Comparison of ENCODE assay signal across 9 cellular contexts in the genomic region with DNA sequence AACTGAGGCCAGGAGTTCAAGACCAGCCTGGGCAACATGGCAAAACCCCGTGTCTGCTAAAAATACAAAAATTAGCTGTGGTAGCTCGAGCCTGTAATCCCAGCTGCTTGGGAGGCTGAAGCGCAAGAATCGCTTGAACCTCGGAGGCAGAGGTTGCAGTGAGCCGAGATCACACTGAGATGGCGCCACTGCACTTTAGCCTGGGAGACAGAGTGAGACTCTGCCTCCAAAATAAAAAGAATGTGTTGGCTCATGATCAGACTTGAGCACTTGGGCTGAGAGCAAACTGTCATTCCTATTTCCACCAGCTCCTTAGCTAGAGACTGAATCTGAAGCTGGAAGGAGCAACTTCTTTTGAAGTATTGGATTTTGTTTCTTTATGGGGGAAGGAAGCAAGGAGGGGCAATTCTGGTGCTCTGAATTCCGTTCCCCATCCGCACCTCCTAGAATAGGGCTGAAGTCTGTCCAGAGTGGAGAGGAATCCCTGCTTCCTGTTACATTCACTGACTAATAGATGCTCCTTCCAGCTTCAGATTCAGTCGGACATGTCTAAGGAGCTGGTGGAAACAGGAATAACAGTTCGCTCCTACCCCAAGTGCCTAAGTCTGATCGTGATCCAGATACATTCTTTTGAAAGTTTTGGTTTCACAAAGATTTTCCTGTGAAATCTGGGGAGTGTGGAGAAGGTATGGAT. TPM values are rescaled to one million over a fixed set of nuclear protein-coding genes. Genes with fewer than 3 reads are reported as not detected.
DNase-seq lines count a peak whose midpoint lies in the region; ATAC-seq and TF ChIP-seq lines count a peak whose summit lies in the region.
"Had no signal": no experiment of that assay in that cellular context is flagged by ENCODE, and none has a peak within 500 bp of the region (broad histone marks: within the 10 kb centered on the region; RNA-seq: fewer than 3 reads in every experiment).

No MANE protein-coding gene starts in this region.

- no peaks in the 10 kb centered on the region for H3K9me3 Mint-ChIP-seq in brain
- H3K9me3 Mint-ChIP-seq: central memory CD8-positive, alpha-beta T cell had no signal

- H3K36me3 Mint-ChIP-seq in brain = peaks cover 18% of the 10 kb centered on the region

- no peaks in the 10 kb centered on the region for H3K9me3 ChIP-seq in lung (ENCODE audit: control insufficient read depth in 2 of 2, insufficient read depth in 1 of 2, low read length in 1 of 2)

- DNase-seq in activated T-cell treated with anti-CD3 and anti-CD28 coated beads, Interleukin-2, amount 50 U/mL, for 1 hour = peak; percentile 53
- DNase-seq in activated T-cell treated with anti-CD3 and anti-CD28 coated beads for 4 hours = no peak
- peak; percentile 42 for DNase-seq in NCI-H69 (lab: John Stamatoyannopoulos, UW)
- no peak for DNase-seq in lung (ENCODE audit: low spot score)
- no peak for DNase-seq in G401 (ENCODE audit: low spot score)
- no peak for DNase-seq in SW480 (ENCODE audit: low spot score)

- in situ Hi-C loops in G401 (cut with HindIII; ENCODE audit: low sequenced_read_pairs) = no loop called here

- H3K4me1 ChIP-seq in lung (ENCODE audit: control insufficient read depth in 2 of 2, insufficient read depth in 2 of 2, low read length in 2 of 2) = peaks cover 6 to 20% of the 10 kb centered on the region in 2 donors

- H3K27me3 Mint-ChIP-seq in brain = peaks cover 9% of the 10 kb centered on the region
- H3K27me3 Mint-ChIP-seq: central memory CD8-positive, alpha-beta T cell had no signal

- peak overlapping the region; percentile 23 to 52 (median 45) for H3K27ac Mint-ChIP-seq in brain

- no peak for ATAC-seq in lung (ENCODE audit: insufficient read depth, low FRiP score)
- ATAC-seq in GM21529 (IDR thresholded peaks at IDR 0.05; ENCODE audit: unreplicated experiment) = no peak

- H3K36me3 ChIP-seq in lung (ENCODE audit: control insufficient read depth in 2 of 2, insufficient read depth in 2 of 2, low read length in 2 of 2) = peaks cover 7 to 20% of the 10 kb centered on the region in 2 donors

- H3K4me3 ChIP-seq in lung = no peak overlapping the region

- H3K27ac ChIP-seq in lung (ENCODE audit: low read depth in 1 of 2, low read length in 1 of 2) = peak overlapping the region in 1 of 2 donors; percentile 58

- H3K4me1 Mint-ChIP-seq in brain = peaks cover 37% of the 10 kb centered on the region

- peak overlapping the region in 4 of 5 experiments; percentile 22 to 61 (median 44) for H3K4me3 Mint-ChIP-seq in brain
- H3K4me3 Mint-ChIP-seq: central memory CD8-positive, alpha-beta T cell had no signal

- WGBS in lung, 2 donors = 47 to 58% methylated on average over 12 of the region's 12 CpGs

- H3K27me3 ChIP-seq in lung (ENCODE audit: control insufficient read depth, insufficient read depth) = no peaks in the 10 kb centered on the region

- peak; percentile 51 to 72 for TF ChIP-seq CTCF in brain (conservative IDR thresholded peaks at IDR 0.05)
- TF ChIP-seq CTCF in lung (IDR thresholded peaks at IDR 0.05; ENCODE audit: control extremely low read depth, extremely low read depth) = peak; percentile 36

RNA-seq across cellular contexts. Expression of a gene that starts 3.8 kb away (rescaled TPM):
- 35.7 TPM for polyA plus RNA-seq in brain (ENCODE audit: insufficient read depth, low read depth, low replicate concordance)
- total RNA-seq in lung = 10 to 100 TPM; 31.1 to 41.3 TPM
- polyA plus RNA-seq in lung = 10 to 100 TPM; 17.1 to 31.5 TPM
- total RNA-seq in G401 (2014; rRNA removed; shearing (Covaris generic)) = 57.1 and 63.1 TPM in 2 replicates

RNA-seq across cellular contexts. Expression of a gene that starts 16.1 kb away (rescaled TPM):
- polyA plus RNA-seq in brain (ENCODE audit: insufficient read depth, low read depth, low replicate concordance) = 40.7 TPM
- total RNA-seq in lung = 10 to 100 TPM; 17.6 to 25.5 TPM
- polyA plus RNA-seq in lung = 10 to 100 TPM; 16.4 to 17.4 TPM
- 23.1 and 24.6 TPM in 2 replicates for total RNA-seq in G401 (2014; rRNA removed; shearing (Covaris generic))

RNA-seq across cellular contexts. Expression of a gene that starts 17.0 kb away (rescaled TPM):
- polyA plus RNA-seq in brain (ENCODE audit: insufficient read depth, low read depth, low replicate concordance) = 10.5 TPM
- total RNA-seq in lung = 10 to 100 TPM; 26.1 to 35.3 TPM
- 10 to 100 TPM; 37.4 to 58.5 TPM for polyA plus RNA-seq in lung
- total RNA-seq in G401 (2014; rRNA removed; shearing (Covaris generic)) = 7.9 and 12.7 TPM in 2 replicates

Comparison
In these comparisons a context has a peak if more than half of its experiments do, and no peak if none do; other contexts are left out.
1. DNase-seq: peak in activated T-cell treated with anti-CD3 and anti-CD28 coated beads, Interleukin-2, amount 50 U/mL, for 1 hour (single experiment) and NCI-H69 (single experiment); none in activated T-cell treated with anti-CD3 and anti-CD28 coated beads for 4 hours (single experiment), lung (single experiment), G401 (single experiment) and SW480 (single experiment).